In genomic region chr9:77819672-77820071, GRCh38 we compare ENCODE assay signal across 11 cellular contexts.
A peak's percentile ranks its signal among the peaks of the same experiment; 100 is the strongest.
DNase-seq lines count a peak whose midpoint lies in the region; ATAC-seq and TF ChIP-seq lines count a peak whose summit lies in the region.
"Had no signal": no experiment of that assay in that cellular context is flagged by ENCODE, and none has a peak within 500 bp of the region (broad histone marks: within the 10 kb centered on the region; RNA-seq: fewer than 3 reads in every experiment).

No MANE protein-coding gene starts in this region.

- no peak overlapping the region for H2BK120ac ChIP-seq in neuronal stem cell (ENCODE audit: low read depth, low read length)

- POLR2A ChIA-PET in activated CD4-positive, alpha-beta T cell treated with anti-CD3 and anti-CD28 coated beads for 36 hours (lab: Charles Lee), result no interaction called here
- POLR2A ChIA-PET in PC-9 (lab: Charles Lee; ENCODE audit: unreplicated experiment), result no interaction called here

- H4K20me1 ChIP-seq in PC-9 (ENCODE audit: insufficient read depth), result no peaks in the 10 kb centered on the region

- H2BK5ac ChIP-seq in neuronal stem cell (ENCODE audit: low read length), result no peak overlapping the region

- H2AK5ac ChIP-seq in neuronal stem cell (ENCODE audit: low read depth, low read length), result no peak overlapping the region

- H3K27me3 ChIP-seq in PC-9 (ENCODE audit: insufficient read depth, low read depth), result no peaks in the 10 kb centered on the region
- H3K27me3 ChIP-seq in cardiac muscle cell, result no peaks in the 10 kb centered on the region
- H3K27me3 ChIP-seq in thoracic aorta (replicated peaks; ENCODE audit: insufficient read depth), result no peaks in the 10 kb centered on the region
- H3K27me3 ChIP-seq in SJCRH30, result no peaks in the 10 kb centered on the region
- no peaks in the 10 kb centered on the region for H3K27me3 ChIP-seq in suprapubic skin
- no peaks in the 10 kb centered on the region for H3K27me3 ChIP-seq in neuronal stem cell (ENCODE audit: control insufficient read depth in 3 of 3, insufficient read depth in 3 of 3, low read depth in 1 of 3, low read length in 3 of 3)
- H3K27me3 ChIP-seq: BE2C had no signal

- H4K8ac ChIP-seq in neuronal stem cell (ENCODE audit: low read depth, low read length), result no peak overlapping the region

- no peaks in the 10 kb centered on the region for H3K79me1 ChIP-seq in neuronal stem cell (ENCODE audit: low read depth, low read length)

- peaks cover 2% of the 10 kb centered on the region for H3K36me3 Mint-ChIP-seq in activated CD4-positive, alpha-beta T cell treated with anti-CD3 and anti-CD28 coated beads for 36 hours (ENCODE audit: low read depth)

- TF ChIP-seq POLR2A in suprapubic skin (IDR thresholded peaks at IDR 0.05), result no peak

- DNase-seq in activated CD4-positive, alpha-beta T cell treated with anti-CD3 and anti-CD28 coated beads for 36 hours, result no peak
- no peak for DNase-seq in activated CD4-positive, alpha-beta T cell treated with anti-CD3 and anti-CD28 coated beads, Interleukin-2, amount 50 U/mL, for 1 hour
- no peak for DNase-seq in PC-9
- DNase-seq in cardiac muscle cell (ENCODE audit: low read depth in 1 of 2, low spot score in 1 of 2), result peak in 1 of 2 donors; percentile 61
- no peak for DNase-seq in thoracic aorta (ENCODE audit: low spot score)
- no peak for DNase-seq in SJCRH30
- no peak for DNase-seq in suprapubic skin (ENCODE audit: low spot score in 2 of 2)
- no peak for DNase-seq in neuronal stem cell (ENCODE audit: low spot score)
- DNase-seq: activated CD8-positive, alpha-beta memory T cell treated with anti-CD3 and anti-CD28 coated beads for 24 hours; BE2C; SW 1271 had no signal

- CTCF ChIA-PET in activated CD4-positive, alpha-beta T cell treated with anti-CD3 and anti-CD28 coated beads for 36 hours (lab: Charles Lee), result interaction anchor here (1.3 to 2.3 kb wide), 2 partner anchors 10 kb away, joined by 3 to 7 read pairs; no protein-coding TSS in a partner anchor
- CTCF ChIA-PET in PC-9 (lab: Charles Lee), result interaction anchor here (0.7 kb wide), 1 partner anchor 306 kb away, joined by 10 read pairs; no protein-coding TSS in a partner anchor

- H3K27ac ChIP-seq in PC-9 (peak overlapping the region; percentile 80; the same call in 1 of the 2 replicates), cardiac muscle cell (no peak overlapping the region), thoracic aorta (peak overlapping the region; percentile 29 to 31), SJCRH30 (no peak overlapping the region), suprapubic skin (no peak overlapping the region), neuronal stem cell (replicated peaks; ENCODE audit: low read length) (no peak overlapping the region)

- H3K4me3 ChIP-seq in PC-9, result no peak overlapping the region
- H3K4me3 ChIP-seq in cardiac muscle cell, result no peak overlapping the region
- no peak overlapping the region for H3K4me3 ChIP-seq in thoracic aorta
- H3K4me3 ChIP-seq in SJCRH30, result no peak overlapping the region
- H3K4me3 ChIP-seq in suprapubic skin, result no peak overlapping the region
- H3K4me3 ChIP-seq in neuronal stem cell (ENCODE audit: low read length in 2 of 2), result no peak overlapping the region

- no peaks in the 10 kb centered on the region for H3K9me3 Mint-ChIP-seq in activated CD4-positive, alpha-beta T cell treated with anti-CD3 and anti-CD28 coated beads for 36 hours (ENCODE audit: low read depth)

- TF ChIP-seq EP300 in suprapubic skin (IDR thresholded peaks at IDR 0.05), result no peak

- 0 out of 2 replicates have a peak, but pooled peaks cover 8% of the 10 kb centered on the region for H3K79me2 ChIP-seq in PC-9 (ENCODE audit: low read depth)

- no peak overlapping the region for H3K9ac ChIP-seq in neuronal stem cell (ENCODE audit: low read depth, low read length, poor library complexity)

- H2AFZ ChIP-seq in PC-9, result no peak overlapping the region
- no peak overlapping the region for H2AFZ ChIP-seq in neuronal stem cell (ENCODE audit: low read length)

- peaks cover 24% of the 10 kb centered on the region for H3K4me1 Mint-ChIP-seq in activated CD4-positive, alpha-beta T cell treated with anti-CD3 and anti-CD28 coated beads for 36 hours

- peaks cover 3% of the 10 kb centered on the region; the same call in 1 of the 2 replicates for H3F3A ChIP-seq in PC-9 (ENCODE audit: insufficient read depth, low read depth)

- no peak for TF ChIP-seq CTCF in PC-9 (conservative IDR thresholded peaks at IDR 0.05)
- peak; percentile 3 for TF ChIP-seq CTCF in cardiac muscle cell (IDR thresholded peaks at IDR 0.05; ENCODE audit: low read depth, low read length)
- TF ChIP-seq CTCF in thoracic aorta (IDR thresholded peaks at IDR 0.05), result no peak
- no peak for TF ChIP-seq CTCF in suprapubic skin (IDR thresholded peaks at IDR 0.05)

- no peaks in the 10 kb centered on the region for H3K27me3 Mint-ChIP-seq in activated CD4-positive, alpha-beta T cell treated with anti-CD3 and anti-CD28 coated beads for 36 hours

- H3K27ac Mint-ChIP-seq in activated CD4-positive, alpha-beta T cell treated with anti-CD3 and anti-CD28 coated beads for 36 hours, result no peak overlapping the region

- H3K36me3 ChIP-seq in PC-9 (ENCODE audit: low read depth), result no peaks in the 10 kb centered on the region
- no peaks in the 10 kb centered on the region for H3K36me3 ChIP-seq in cardiac muscle cell
- H3K36me3 ChIP-seq in thoracic aorta, result no peaks in the 10 kb centered on the region
- H3K36me3 ChIP-seq in SJCRH30, result no peaks in the 10 kb centered on the region
- H3K36me3 ChIP-seq in suprapubic skin, result no peaks in the 10 kb centered on the region
- H3K36me3 ChIP-seq in neuronal stem cell (replicated peaks in 1 of 2; ENCODE audit: control insufficient read depth in 2 of 2, insufficient read depth in 2 of 2, low read length in 2 of 2), result peaks cover 0 to 6% of the 10 kb centered on the region in 2 donors

- no peak overlapping the region for H2BK12ac ChIP-seq in neuronal stem cell (ENCODE audit: low read length)

- WGBS in suprapubic skin, result 59% methylated on average over 1 of the region's 1 CpG
- WGBS in neuronal stem cell (ENCODE audit: extremely low coverage in 2 of 2, insufficient read length in 2 of 2, insufficient replicate concordance in 1 of 2), 2 donors, result no CpG with 5 or more reads among the region's 1 CpG

- H3K18ac ChIP-seq in neuronal stem cell (ENCODE audit: low read length), result no peak overlapping the region

- H3K9me3 ChIP-seq in PC-9 (ENCODE audit: insufficient read depth, low read depth) (no peaks in the 10 kb centered on the region), cardiac muscle cell (ENCODE audit: low read depth) (no peaks in the 10 kb centered on the region), thoracic aorta (no peaks in the 10 kb centered on the region), SJCRH30 (replicated peaks) (no peaks in the 10 kb centered on the region; the same call in 1 of the 2 replicates), suprapubic skin (no peaks in the 10 kb centered on the region), neuronal stem cell (replicated peaks in 1 of 2; ENCODE audit: control insufficient read depth in 2 of 2, insufficient read depth in 1 of 2, low read depth in 1 of 2, low read length in 2 of 2) (no peaks in the 10 kb centered on the region)
- H3K9me3 ChIP-seq: BE2C had no signal

- ATAC-seq in activated CD4-positive, alpha-beta T cell treated with anti-CD3 and anti-CD28 coated beads for 36 hours, result peak; percentile 43
- ATAC-seq in thoracic aorta (ENCODE audit: insufficient number of reproducible peaks, low FRiP score, low read depth), result peak; percentile 41

- no peak overlapping the region for H3K4me3 Mint-ChIP-seq in activated CD4-positive, alpha-beta T cell treated with anti-CD3 and anti-CD28 coated beads for 36 hours

- BruUV-seq in PC-9 (replicated peaks; lab: Mats Ljungman, UMichigan), result no TSS peak

- intact Hi-C loops in activated CD4-positive, alpha-beta T cell treated with anti-CD3 and anti-CD28 coated beads for 36 hours (cut with DNase I, micrococcal nuclease), result no loop called here
- intact Hi-C loops in PC-9 (cut with micrococcal nuclease; ENCODE audit: unreplicated experiment), result no loop called here

- no peak overlapping the region for H3K23ac ChIP-seq in neuronal stem cell (ENCODE audit: low read depth, low read length, poor library complexity)

- no peaks in the 10 kb centered on the region for H3K9me2 ChIP-seq in PC-9 (ENCODE audit: insufficient read depth)

- H3K4me2 ChIP-seq in PC-9 (peak overlapping the region; percentile 55; the same call in 1 of the 2 replicates), neuronal stem cell (ENCODE audit: insufficient read depth, low read length, poor library complexity, severe bottlenecking) (no peak overlapping the region)

- no peak overlapping the region for H4K91ac ChIP-seq in neuronal stem cell (ENCODE audit: low read depth, low read length, poor library complexity)

- H3K4ac ChIP-seq in neuronal stem cell (ENCODE audit: low read length), result no peak overlapping the region

- H2BK15ac ChIP-seq in neuronal stem cell (ENCODE audit: low read length), result no peak overlapping the region

- peaks cover 15% of the 10 kb centered on the region for H3K4me1 ChIP-seq in PC-9 (replicated peaks; ENCODE audit: insufficient read depth)
- H3K4me1 ChIP-seq in cardiac muscle cell (ENCODE audit: low read depth), result no peaks in the 10 kb centered on the region
- peaks cover 17 to 41% of the 10 kb centered on the region in 2 donors for H3K4me1 ChIP-seq in thoracic aorta (ENCODE audit: control insufficient read depth in 1 of 2, low read depth in 2 of 2)
- no peaks in the 10 kb centered on the region; the same call in 1 of the 2 replicates for H3K4me1 ChIP-seq in SJCRH30
- H3K4me1 ChIP-seq in suprapubic skin, result peaks cover 7% of the 10 kb centered on the region
- peaks cover 0 to 2% of the 10 kb centered on the region in 2 donors for H3K4me1 ChIP-seq in neuronal stem cell (ENCODE audit: control insufficient read depth in 2 of 2, insufficient read depth in 1 of 2, low read depth in 1 of 2, low read length in 2 of 2)

- H3K14ac ChIP-seq in neuronal stem cell (ENCODE audit: low read length), result no peak overlapping the region

Comparison
In these comparisons a context has a peak if more than half of its experiments do, and no peak if none do; other contexts are left out.
1. H3K27ac ChIP-seq: peak in PC-9 (single experiment) and thoracic aorta (2 of 2); none in cardiac muscle cell (single experiment), SJCRH30 (single experiment), suprapubic skin (single experiment) and neuronal stem cell (single experiment).